ENCODE assay signal across 1 cellular context in the genomic region with DNA sequence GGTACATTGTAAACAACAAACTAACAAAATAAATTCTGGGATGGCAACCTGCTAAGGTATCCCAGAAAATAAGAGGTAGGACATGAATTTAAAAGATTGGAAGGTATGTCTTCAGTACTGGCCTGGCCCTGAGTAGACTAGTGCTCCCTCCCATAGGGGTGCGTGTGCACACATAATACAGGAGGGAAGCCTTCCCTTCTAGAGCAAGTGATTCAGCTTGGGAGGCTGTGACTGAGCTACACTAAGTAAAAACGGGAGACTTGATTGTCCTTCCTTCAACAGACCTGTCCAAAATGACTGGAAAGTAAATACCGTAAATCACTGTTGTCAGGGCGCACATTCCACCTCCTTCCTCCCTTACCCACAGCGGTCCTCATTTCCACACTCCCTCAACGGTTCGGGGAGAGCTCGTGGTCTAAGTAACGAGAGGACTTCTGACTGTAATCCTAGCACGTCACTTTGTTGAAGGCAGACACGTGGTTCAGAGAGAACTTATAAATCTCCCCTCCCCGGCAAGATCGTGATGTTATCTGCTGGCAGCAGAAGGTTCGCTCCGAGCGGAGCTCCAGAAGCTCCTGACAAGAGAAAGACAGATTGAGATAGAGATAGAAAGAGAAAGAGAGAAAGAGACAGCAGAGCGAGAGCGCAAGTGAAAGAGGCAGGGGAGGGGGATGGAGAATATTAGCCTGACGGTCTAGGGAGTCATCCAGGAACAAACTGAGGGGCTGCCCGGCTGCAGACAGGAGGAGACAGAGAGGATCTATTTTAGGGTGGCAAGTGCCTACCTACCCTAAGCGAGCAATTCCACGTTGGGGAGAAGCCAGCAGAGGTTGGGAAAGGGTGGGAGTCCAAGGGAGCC.
A peak's percentile ranks its signal among the peaks of the same experiment; 100 is the strongest.
TF ChIP-seq lines count a peak whose summit lies in the region.

Gene TGFB2 (plus strand): TSS at position 523 of the 859 bp plus-strand sequence. CDS start 1,366 bp downstream, outside the sequence.

TF ChIP-seq in WTC11, 78 proteins besides CTCF, POLR2A, EP300 and RAD21 (continued from another document):
- TF ChIP-seq PRRX2 (CRISPR knock-in tag; IDR thresholded peaks at IDR 0.05) (0 out of 2 replicates have a peak, but pooled peaks have one; percentile 11), TCF7 (CRISPR knock-in tag; IDR thresholded peaks at IDR 0.05; ENCODE audit: low read depth) (no peak), GRHL2 (CRISPR knock-in tag; IDR thresholded peaks at IDR 0.05; ENCODE audit: insufficient replicate concordance, severe bottlenecking) (no peak), NFE2L1 (CRISPR knock-in tag; IDR thresholded peaks at IDR 0.05) (no peak)
- TF ChIP-seq, protein P1, sequence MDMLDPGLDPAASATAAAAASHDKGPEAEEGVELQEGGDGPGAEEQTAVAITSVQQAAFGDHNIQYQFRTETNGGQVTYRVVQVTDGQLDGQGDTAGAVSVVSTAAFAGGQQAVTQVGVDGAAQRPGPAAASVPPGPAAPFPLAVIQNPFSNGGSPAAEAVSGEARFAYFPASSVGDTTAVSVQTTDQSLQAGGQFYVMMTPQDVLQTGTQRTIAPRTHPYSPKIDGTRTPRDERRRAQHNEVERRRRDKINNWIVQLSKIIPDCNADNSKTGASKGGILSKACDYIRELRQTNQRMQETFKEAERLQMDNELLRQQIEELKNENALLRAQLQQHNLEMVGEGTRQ (CRISPR knock-in tag; IDR thresholded peaks at IDR 0.05), result peak; percentile 29; the same call in 1 of the 2 replicates
- TF ChIP-seq, protein P2, sequence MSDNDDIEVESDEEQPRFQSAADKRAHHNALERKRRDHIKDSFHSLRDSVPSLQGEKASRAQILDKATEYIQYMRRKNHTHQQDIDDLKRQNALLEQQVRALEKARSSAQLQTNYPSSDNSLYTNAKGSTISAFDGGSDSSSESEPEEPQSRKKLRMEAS (CRISPR knock-in tag; IDR thresholded peaks at IDR 0.05), result peak; percentile 68; the same call in 1 of the 2 replicates
